ENCODE assay signal across 20 cellular contexts in genomic region chr20:13685623-13686022, GRCh38. TPM values are rescaled to one million over a fixed set of nuclear protein-coding genes. Genes with fewer than 3 reads are reported as not detected.
DNase-seq lines count a peak whose midpoint lies in the region; ATAC-seq, FAIRE-seq and TF ChIP-seq lines count a peak whose summit lies in the region.
"Had no signal": no experiment of that assay in that cellular context is flagged by ENCODE, and none has a peak within 500 bp of the region (broad histone marks: within the 10 kb centered on the region; RNA-seq: fewer than 3 reads in every experiment).

No MANE protein-coding gene starts in this region.

- H3K27me3 ChIP-seq in HepG2 (ENCODE audit: control insufficient read depth in 1 of 2, insufficient read depth in 2 of 2, low read length in 2 of 2): no peaks in the 10 kb centered on the region
- no peaks in the 10 kb centered on the region for H3K27me3 ChIP-seq in right lobe of liver
- H3K27me3 ChIP-seq: BE2C had no signal

- H3K4me1 Mint-ChIP-seq in activated B cell treated with CpG ODN at 0.5 μM for 24 hours: peaks cover 32% of the 10 kb centered on the region
- peaks cover 33% of the 10 kb centered on the region for H3K4me1 Mint-ChIP-seq in stimulated activated memory B cell treated with anti-CD40 and anti-IgM and Interleukin-4, amounts not matched to agents 10 μg/mL and 1 μg/mL and 100 μg/mL, for 72 hours
- H3K4me1 Mint-ChIP-seq: CD4-positive, CD25-positive, alpha-beta regulatory T cell had no signal

- no peak for FAIRE-seq in HepG2 (lab: Jason Lieb, UNC)
- FAIRE-seq: GM12878, H1 had no signal

- POLR2A ChIA-PET in HepG2 (lab: Yijun Ruan, JAX): interaction anchor here (0.8 kb wide), 1 partner anchor 7 kb away, joined by 3 read pairs; no protein-coding TSS in a partner anchor
- POLR2A ChIA-PET in HEK293 (lab: Yijun Ruan, JAX): no interaction called here
- POLR2A ChIA-PET in activated B cell treated with CpG ODN at 0.5 μM for 24 hours (lab: Charles Lee): no interaction called here

- no peak overlapping the region for H3K9ac ChIP-seq in HepG2 (ENCODE audit: insufficient read depth, low read depth, low read length)

- no peak for TF ChIP-seq RAD21 in HepG2 (CRISPR knock-in tag; IDR thresholded peaks at IDR 0.05)

- no peak overlapping the region for H2AFZ ChIP-seq in HepG2 (ENCODE audit: low read length)

- DNase-seq in HepG2 (ENCODE audit: low spot score) (no peak), right lobe of liver (no peak), activated B cell treated with CpG ODN at 0.5 μM for 24 hours (no peak), hypothalamus (lab: John Stamatoyannopoulos, UW) (no peak), dedifferentiated amniotic fluid mesenchymal stem cell (ENCODE audit: extremely low spot score) (no peak)
- DNase-seq: 8988T; BE2C; C1 segment of cervical spinal cord; CD4-positive, CD25-positive, alpha-beta regulatory T cell; DMS153; DMS79; GF-D8; H9; IMR-90; KBM-7 had no signal

- TF ChIP-seq CTCF in HepG2 (CRISPR knock-in tag; IDR thresholded peaks at IDR 0.05): no peak
- TF ChIP-seq CTCF in right lobe of liver (IDR thresholded peaks at IDR 0.05): no peak
- no peak for TF ChIP-seq CTCF in HEK293 (tag by site-specific recombination; IDR thresholded peaks at IDR 0.05)
- TF ChIP-seq CTCF in activated B cell treated with CpG ODN at 0.5 μM for 24 hours (IDR thresholded peaks at IDR 0.05): peak; percentile 77

- CTCF ChIA-PET in HepG2 (lab: Yijun Ruan, JAX; ENCODE audit: low intra/inter-chr PET ratio, low total read pairs) (no interaction called here), HEK293 (lab: Yijun Ruan, JAX) (no interaction called here), activated B cell treated with CpG ODN at 0.5 μM for 24 hours (lab: Charles Lee) (no interaction called here)

- H3K27ac ChIP-seq in HepG2 (ENCODE audit: extremely low read length, insufficient read depth, low read length): no peak overlapping the region
- no peak overlapping the region for H3K27ac ChIP-seq in right lobe of liver
- H3K27ac ChIP-seq in HEK293 (ENCODE audit: extremely low read depth, low read depth, low read length): no peak overlapping the region

- H3K4me1 ChIP-seq in HepG2 (ENCODE audit: insufficient read depth, low read length): peaks cover 30% of the 10 kb centered on the region
- peaks cover 0 to 5% (median 0%) of the 10 kb centered on the region in 4 donors for H3K4me1 ChIP-seq in right lobe of liver
- H3K4me1 ChIP-seq in HEK293 (ENCODE audit: control insufficient read depth, insufficient read depth, low read length): no peaks in the 10 kb centered on the region
- H3K4me1 ChIP-seq: BE2C had no signal

- H3K79me2 ChIP-seq in HepG2 (ENCODE audit: insufficient read depth, low read length): no peaks in the 10 kb centered on the region

- H3K27me3 Mint-ChIP-seq in activated B cell treated with CpG ODN at 0.5 μM for 24 hours: no peaks in the 10 kb centered on the region
- H3K27me3 Mint-ChIP-seq in stimulated activated memory B cell treated with anti-CD40 and anti-IgM and Interleukin-4, amounts not matched to agents 10 μg/mL and 1 μg/mL and 100 μg/mL, for 72 hours: no peaks in the 10 kb centered on the region

- no peaks in the 10 kb centered on the region for H3K9me3 Mint-ChIP-seq in activated B cell treated with CpG ODN at 0.5 μM for 24 hours
- no peaks in the 10 kb centered on the region for H3K9me3 Mint-ChIP-seq in stimulated activated memory B cell treated with anti-CD40 and anti-IgM and Interleukin-4, amounts not matched to agents 10 μg/mL and 1 μg/mL and 100 μg/mL, for 72 hours

- H3K4me3 Mint-ChIP-seq in activated B cell treated with CpG ODN at 0.5 μM for 24 hours: no peak overlapping the region
- no peak overlapping the region for H3K4me3 Mint-ChIP-seq in stimulated activated memory B cell treated with anti-CD40 and anti-IgM and Interleukin-4, amounts not matched to agents 10 μg/mL and 1 μg/mL and 100 μg/mL, for 72 hours
- H3K4me3 Mint-ChIP-seq: CD4-positive, CD25-positive, alpha-beta regulatory T cell; H9 had no signal

- TF ChIP-seq EP300 in HepG2 (IDR thresholded peaks at IDR 0.05; ENCODE audit: low read depth in 2 of 2, low read length in 2 of 2) (no peak), HepG2 (CRISPR knock-in tag; IDR thresholded peaks at IDR 0.05; ENCODE audit: borderline replicate concordance) (no peak)

- TF ChIP-seq POLR2A in HepG2 (IDR thresholded peaks at IDR 0.05; ENCODE audit: insufficient read depth in 1 of 2, low read depth in 2 of 2, low read length in 2 of 2): no peak
- no peak for TF ChIP-seq POLR2A in right lobe of liver (IDR thresholded peaks at IDR 0.05)

- H3K4me3 ChIP-seq in HepG2 (replicated peaks in 1 of 3; ENCODE audit: insufficient read depth in 1 of 3, low read depth in 2 of 3, low read length in 3 of 3) (no peak overlapping the region), right lobe of liver (no peak overlapping the region), HEK293 (ENCODE audit: low read depth, low read length) (no peak overlapping the region)

- intact Hi-C loops in HepG2 (cut with micrococcal nuclease; ENCODE audit: unreplicated experiment) (loop anchor here (10.0 kb wide), 1 partner anchor 351 kb away; no protein-coding TSS in a partner anchor), right lobe of liver (cut with DNase I) (no loop called here), activated B cell treated with CpG ODN at 0.5 μM for 24 hours (cut with micrococcal nuclease) (loop anchor here (1.0 kb wide), 1 partner anchor 32 kb away; no protein-coding TSS in a partner anchor)

- ATAC-seq in HepG2: no peak
- ATAC-seq in right lobe of liver: no peak
- no peak for ATAC-seq in activated B cell treated with CpG ODN at 0.5 μM for 24 hours (ENCODE audit: low read depth)
- ATAC-seq in stimulated activated memory B cell treated with anti-CD40 and anti-IgM and Interleukin-4, amounts not matched to agents 10 μg/mL and 1 μg/mL and 100 μg/mL, for 72 hours: no peak
- ATAC-seq in GM18517 (IDR thresholded peaks at IDR 0.05; ENCODE audit: unreplicated experiment): no peak

- no peaks in the 10 kb centered on the region for H3K36me3 Mint-ChIP-seq in activated B cell treated with CpG ODN at 0.5 μM for 24 hours (ENCODE audit: low read depth)
- H3K36me3 Mint-ChIP-seq in stimulated activated memory B cell treated with anti-CD40 and anti-IgM and Interleukin-4, amounts not matched to agents 10 μg/mL and 1 μg/mL and 100 μg/mL, for 72 hours: no peaks in the 10 kb centered on the region
- H3K36me3 Mint-ChIP-seq: CD4-positive, CD25-positive, alpha-beta regulatory T cell had no signal

- WGBS in HepG2 (ENCODE audit: low lambda C conversion rate): 43% methylated on average over 2 of the region's 2 CpGs
- 65% methylated on average over 2 of the region's 2 CpGs for WGBS in right lobe of liver (ENCODE audit: insufficient coverage, low coverage, low lambda C conversion rate, missing lambda C conversion rate)

- H3K27ac Mint-ChIP-seq in activated B cell treated with CpG ODN at 0.5 μM for 24 hours: peak overlapping the region; percentile 22
- peak overlapping the region; percentile 21 for H3K27ac Mint-ChIP-seq in stimulated activated memory B cell treated with anti-CD40 and anti-IgM and Interleukin-4, amounts not matched to agents 10 μg/mL and 1 μg/mL and 100 μg/mL, for 72 hours
- H3K27ac Mint-ChIP-seq: H9 had no signal

- BruUV-seq in HepG2 (replicated peaks; lab: Mats Ljungman, UMichigan): no TSS peak

- no peaks in the 10 kb centered on the region for H3K9me3 ChIP-seq in HepG2 (ENCODE audit: low read length)
- H3K9me3 ChIP-seq in right lobe of liver: no peaks in the 10 kb centered on the region
- H3K9me3 ChIP-seq in HEK293 (ENCODE audit: control insufficient read depth, insufficient read depth, low read depth, low read length): no peaks in the 10 kb centered on the region
- H3K9me3 ChIP-seq: BE2C had no signal

- in situ Hi-C loops in HepG2 (cut with HindIII; ENCODE audit: extremely low pct_ligation_motif_present, low pct_unique_long_range_greater_than_20kb): no loop called here

- H3K4me2 ChIP-seq in HepG2 (ENCODE audit: low read depth, low read length): no peak overlapping the region

- H3K36me3 ChIP-seq in HepG2 (replicated peaks in 1 of 2; ENCODE audit: control insufficient read depth in 1 of 2, insufficient read depth in 2 of 2, low read length in 2 of 2) (no peaks in the 10 kb centered on the region), right lobe of liver (no peaks in the 10 kb centered on the region), HEK293 (ENCODE audit: control insufficient read depth in 2 of 2, insufficient read depth in 1 of 2, low read length in 2 of 2) (no peaks in the 10 kb centered on the region)
- H3K36me3 ChIP-seq: BE2C had no signal

- H4K20me1 ChIP-seq in HepG2 (ENCODE audit: insufficient read depth, low read length): no peaks in the 10 kb centered on the region

TF ChIP-seq in HepG2, 621 proteins besides CTCF, POLR2A, EP300 and RAD21 (continues in another document):
- TF ChIP-seq MIXL1 (CRISPR knock-in tag; IDR thresholded peaks at IDR 0.05) (no peak), MAF1 (CRISPR knock-in tag; IDR thresholded peaks at IDR 0.05; ENCODE audit: borderline replicate concordance) (no peak)

TF ChIP-seq in HEK293, 187 proteins besides CTCF, POLR2A, EP300 and RAD21 (continues in another document):
- TF ChIP-seq ZNF596 (tag by site-specific recombination; IDR thresholded peaks at IDR 0.05): 0 out of 2 replicates have a peak, but pooled peaks have one; percentile 50

RNA-seq across cellular contexts. Expression of gene TASP1, which starts 46.9 kb away (rescaled TPM):
- total RNA-seq in HepG2 (2016; rRNA removed; fragmentation: Illumina TruSeq; extraction: Trizol) (25.2 and 29.1 TPM in 2 replicates), right lobe of liver (1 to 10 TPM; 2.5 to 6.1 (median 4.3) TPM), activated B cell treated with CpG ODN at 0.5 μM for 24 hours (17.6 and 20.6 TPM in 2 replicates)
- total RNA-seq in HepG2 (2016; cell fraction: cytosol; rRNA removed; fragmentation: Illumina TruSeq; extraction: Trizol; ENCODE audit: low read depth): 74.0 and 76.2 TPM in 2 replicates
- 25.6 and 27.8 TPM in 2 replicates for total RNA-seq in HepG2 (2016; cell fraction: insoluble cytoplasmic fraction; rRNA removed; fragmentation: Illumina TruSeq; extraction: Trizol)
- total RNA-seq in HepG2 (2016; cell fraction: membrane; rRNA removed; fragmentation: Illumina TruSeq; extraction: Trizol): 28.8 and 33.7 TPM in 2 replicates
- total RNA-seq in HepG2 (2016; cell fraction: nucleus; rRNA removed; fragmentation: Illumina TruSeq; extraction: Trizol): 52.6 and 57.4 TPM in 2 replicates
- 7.4 and 10.0 TPM in 2 replicates for polyA plus RNA-seq in HepG2 (2011; rRNA removed)
- 6.1 and 7.3 TPM in 2 replicates for polyA plus RNA-seq in HepG2 (2011; cell fraction: cytosol; rRNA removed)
- polyA plus RNA-seq in HepG2 (2011; cell fraction: nucleus; rRNA removed): 8.0 and 8.8 TPM in 2 replicates
- 7.7 and 10.7 TPM in 2 replicates for polyA plus RNA-seq in HepG2 (2012)
- polyA plus RNA-seq in HepG2 (2016; cell fraction: cytosol; fragmentation: Illumina TruSeq; extraction: Trizol; ENCODE audit: low read depth): 3.5 and 4.1 TPM in 2 replicates
- 24.5 and 25.1 TPM in 2 replicates for polyA plus RNA-seq in HepG2 (2016; cell fraction: insoluble cytoplasmic fraction; fragmentation: Illumina TruSeq; extraction: Trizol; ENCODE audit: low read depth)
- polyA plus RNA-seq in HepG2 (2016; cell fraction: membrane; fragmentation: Illumina TruSeq; extraction: Trizol; ENCODE audit: low read depth): 7.8 TPM in 2 replicates
- 14.4 and 16.7 TPM in 2 replicates for polyA plus RNA-seq in HepG2 (2016; cell fraction: nucleus; fragmentation: Illumina TruSeq; extraction: Trizol; ENCODE audit: insufficient read depth, low read depth)
- 15.6 and 18.8 TPM in 2 replicates for polyA minus RNA-seq in HepG2 (2011; rRNA and poly(A)+ RNA removed; ENCODE audit: low replicate concordance)
- 9.9 and 13.1 TPM in 2 replicates for polyA minus RNA-seq in HepG2 (2011; cell fraction: cytosol; rRNA and poly(A)+ RNA removed)
- polyA minus RNA-seq in HepG2 (2011; cell fraction: nucleus; rRNA and poly(A)+ RNA removed): 76.1 and 88.3 TPM in 2 replicates

Comparison
In these comparisons a context has a peak if more than half of its experiments do, and no peak if none do; other contexts are left out.
1. intact Hi-C loops: an anchor here in HepG2 (10.0 kb wide) and activated B cell treated with CpG ODN at 0.5 μM for 24 hours (1.0 kb wide); none called in right lobe of liver.